In genomic region chr10:27388761-27389399, GRCh38 we compare ENCODE assay signal across 28 cellular contexts.
A peak's percentile ranks its signal among the peaks of the same experiment; 100 is the strongest.
DNase-seq lines count a peak whose midpoint lies in the region; ATAC-seq and TF ChIP-seq lines count a peak whose summit lies in the region.
"Had no signal": no experiment of that assay in that cellular context is flagged by ENCODE, and none has a peak within 500 bp of the region (broad histone marks: within the 10 kb centered on the region; RNA-seq: fewer than 3 reads in every experiment).

No MANE protein-coding gene starts in this region.

- ATAC-seq in left ventricle myocardium superior, result peak; percentile 87
- no peak for ATAC-seq in GM21576 (IDR thresholded peaks at IDR 0.05; ENCODE audit: unreplicated experiment)
- ATAC-seq in GM19351 (IDR thresholded peaks at IDR 0.05; ENCODE audit: unreplicated experiment), result no peak
- ATAC-seq in HG03175 (IDR thresholded peaks at IDR 0.05; ENCODE audit: unreplicated experiment), result no peak
- ATAC-seq: HCT116, left lung had no signal

- no peak overlapping the region for H3K4me3 Mint-ChIP-seq in nephron progenitor cell
- H3K4me3 Mint-ChIP-seq: activated naive CD8-positive, alpha-beta T cell; immature natural killer cell had no signal

- TF ChIP-seq CTCF in fibroblast of mammary gland (conservative IDR thresholded peaks at IDR 0.05; ENCODE audit: control insufficient read depth, insufficient read depth, low read depth, low read length) (no peak), nephron progenitor cell (IDR thresholded peaks at IDR 0.05) (no peak)

- no peak overlapping the region for H3K4me3 ChIP-seq in fibroblast of mammary gland (ENCODE audit: control insufficient read depth, low read depth, low read length)
- H3K4me3 ChIP-seq: BLaER1, gastrocnemius medialis, left lung, tibial nerve had no signal

- H3K27me3 Mint-ChIP-seq in nephron progenitor cell (ENCODE audit: low read depth, poor library complexity), result peaks cover 12% of the 10 kb centered on the region

- peaks cover 3% of the 10 kb centered on the region for H3K9me3 Mint-ChIP-seq in nephron progenitor cell
- H3K9me3 Mint-ChIP-seq: immature natural killer cell had no signal

- intact Hi-C loops in left ventricle myocardium superior (cut with micrococcal nuclease), result no loop called here

- H3K27ac Mint-ChIP-seq in nephron progenitor cell, result no peak overlapping the region
- H3K27ac Mint-ChIP-seq: activated naive CD8-positive, alpha-beta T cell; immature natural killer cell had no signal

- DNase-seq in AG08395 (ENCODE audit: low spot score) (peak; percentile 13), HCEC 1CT (peak; percentile 25), fibroblast of mammary gland (ENCODE audit: low read depth) (peak; percentile 90), left ventricle myocardium superior (peak; percentile 34), nephron progenitor cell (no peak)
- DNase-seq: activated CD4-positive, alpha-beta T cell treated with anti-CD3 and anti-CD28 coated beads for 4 hours; activated CD8-positive, alpha-beta memory T cell treated with anti-CD3 and anti-CD28 coated beads for 24 hours; activated effector memory CD4-positive, alpha-beta T cell treated with Interleukin-2 at 50 U/mL for 16 hours; DMS153; hypothalamus; immature natural killer cell; Kasumi-1; left lung; MV-4-11; NCI-H1694 treated with DMSO at 0.1 percent for 48 hours; NCI-H2171; NCI-H510A treated with DMSO at 0.1 percent for 48 hours; NK-92 treated with Interleukin-12 subunit alpha and Interleukin-12 subunit beta, amount 100 ng/mL, for 24 hours; posterior cingulate gyrus; SIG-M5 had no signal

- H3K4me1 Mint-ChIP-seq in nephron progenitor cell, result no peaks in the 10 kb centered on the region
- H3K4me1 Mint-ChIP-seq: immature natural killer cell had no signal

- no peaks in the 10 kb centered on the region for H3K36me3 Mint-ChIP-seq in nephron progenitor cell (ENCODE audit: low read depth)
- H3K36me3 Mint-ChIP-seq: activated naive CD8-positive, alpha-beta T cell; immature natural killer cell had no signal
